In genomic region chr13:95083758-95084157, GRCh38 we compare ENCODE assay signal across 19 cellular contexts.
DNase-seq lines count a peak whose midpoint lies in the region; ATAC-seq, FAIRE-seq and TF ChIP-seq lines count a peak whose summit lies in the region.
"Had no signal": no experiment of that assay in that cellular context is flagged by ENCODE, and none has a peak within 500 bp of the region (broad histone marks: within the 10 kb centered on the region; RNA-seq: fewer than 3 reads in every experiment).

No MANE protein-coding gene starts in this region.

- H3K36me3 ChIP-seq in BJ (ENCODE audit: control insufficient read depth, insufficient read depth, low read length), result no peaks in the 10 kb centered on the region
- H3K36me3 ChIP-seq in bronchial epithelial cell (ENCODE audit: control insufficient read depth, insufficient read depth, low read length), result no peaks in the 10 kb centered on the region
- H3K36me3 ChIP-seq in keratinocyte (ENCODE audit: control insufficient read depth in 2 of 2, extremely low read depth in 1 of 2, insufficient read depth in 2 of 2, low read length in 2 of 2), result no peaks in the 10 kb centered on the region
- H3K36me3 ChIP-seq: right atrium auricular region had no signal

- H3K9me3 ChIP-seq in keratinocyte (ENCODE audit: control insufficient read depth, low read depth, low read length), result no peaks in the 10 kb centered on the region
- H3K9me3 ChIP-seq: left lung, right atrium auricular region had no signal

- no peaks in the 10 kb centered on the region for H3K27me3 Mint-ChIP-seq in activated T-cell treated with anti-CD3 and anti-CD28 coated beads, Interleukin-2, amount 50 U/mL, for 72 hours (ENCODE audit: low read depth)
- H3K27me3 Mint-ChIP-seq: brain; CD4-positive, CD25-positive, alpha-beta regulatory T cell; effector memory CD8-positive, alpha-beta T cell; naive thymus-derived CD8-positive, alpha-beta T cell had no signal

- H4K20me1 ChIP-seq in keratinocyte (ENCODE audit: control insufficient read depth, extremely low read depth, insufficient read depth, low read length), result no peaks in the 10 kb centered on the region

- no peak overlapping the region for H3K9ac ChIP-seq in keratinocyte (ENCODE audit: control insufficient read depth, extremely low read depth, insufficient read depth, low read length)

- H3K79me2 ChIP-seq in keratinocyte (ENCODE audit: control insufficient read depth, insufficient read depth, low read length), result no peaks in the 10 kb centered on the region
- H3K79me2 ChIP-seq: hepatocyte had no signal

- H3K27me3 ChIP-seq in BJ (ENCODE audit: control insufficient read depth, insufficient read depth, low read length) (no peaks in the 10 kb centered on the region), bronchial epithelial cell (ENCODE audit: control insufficient read depth, insufficient read depth, low read length) (no peaks in the 10 kb centered on the region), keratinocyte (ENCODE audit: control insufficient read depth, extremely low read depth, insufficient read depth, low read length) (no peaks in the 10 kb centered on the region)
- H3K27me3 ChIP-seq: hepatocyte, left lung, right atrium auricular region had no signal

- H3K27ac ChIP-seq in keratinocyte (ENCODE audit: control insufficient read depth, insufficient read depth, low read length), result peak overlapping the region; percentile 10
- H3K27ac ChIP-seq: hepatocyte, left lung, right atrium auricular region had no signal

- no peak for TF ChIP-seq POLR2A in GM12891 (IDR thresholded peaks at IDR 0.05; ENCODE audit: low read depth, low read length)

- DNase-seq in BJ (ENCODE audit: low read depth) (peak; percentile 40), KBM-7 (peak; percentile 11), bronchial epithelial cell (ENCODE audit: low read depth) (peak; percentile 93), keratinocyte (ENCODE audit: low read depth, low spot score) (peak; percentile 55), COLO668 (lab: John Stamatoyannopoulos, UW; ENCODE audit: unreplicated experiment) (no peak), GM12891 (ENCODE audit: insufficient read length, low spot score) (no peak)
- DNase-seq in activated T-cell treated with anti-CD3 and anti-CD28 coated beads, Interleukin-2, amount 50 U/mL, for 72 hours, result no peak
- DNase-seq: CD4-positive, CD25-positive, alpha-beta regulatory T cell; effector memory CD8-positive, alpha-beta T cell; GF-D8; left lung; naive thymus-derived CD8-positive, alpha-beta T cell; NK-92 treated with Interleukin-12 subunit alpha and Interleukin-12 subunit beta, amount 100 ng/mL, for 24 hours; stimulated activated CD4-positive, alpha-beta T cell treated with anti-CD3 and anti-CD28 coated beads, Interleukin-2, amount 100 ng/mL, for 24 hours; stimulated activated CD8-positive, alpha-beta memory T cell treated with anti-CD3 and anti-CD28 coated beads, Interleukin-4, amount 100 ng/mL, for 48 hours had no signal

- H2AFZ ChIP-seq in keratinocyte (ENCODE audit: control insufficient read depth, low read length), result no peak overlapping the region
- H2AFZ ChIP-seq: hepatocyte had no signal

- CTCF ChIA-PET in BJ (lab: Yijun Ruan, JAX), result no interaction called here

- TF ChIP-seq CTCF in BJ (IDR thresholded peaks at IDR 0.05; ENCODE audit: insufficient read depth, low read depth, low read length) (no peak), bronchial epithelial cell (IDR thresholded peaks at IDR 0.05; ENCODE audit: insufficient read depth, low read length, severe bottlenecking) (no peak), keratinocyte (optimal IDR thresholded peaks at IDR 0.05 in 1 of 3, IDR thresholded peaks at IDR 0.05 in 1 of 3, conservative IDR thresholded peaks at IDR 0.05 in 1 of 3; ENCODE audit: extremely low read depth in 1 of 3, insufficient read depth in 2 of 3, low read length in 3 of 3) (no peak)

- no peak for FAIRE-seq in bronchial epithelial cell (lab: Jason Lieb, UNC)
- FAIRE-seq in keratinocyte (lab: Jason Lieb, UNC), result peak; percentile 83
- FAIRE-seq in GM12891 (lab: Jason Lieb, UNC), result no peak

- peaks cover 4 to 8% of the 10 kb centered on the region in 2 donors for H3K36me3 Mint-ChIP-seq in activated T-cell treated with anti-CD3 and anti-CD28 coated beads, Interleukin-2, amount 50 U/mL, for 72 hours (ENCODE audit: insufficient read depth in 2 of 2)

- H3K9me1 ChIP-seq in keratinocyte (ENCODE audit: control insufficient read depth, extremely low read depth, insufficient read depth, low read length), result no peaks in the 10 kb centered on the region

- H3K4me3 ChIP-seq in BJ (ENCODE audit: low read depth, low read length), result no peak overlapping the region
- H3K4me3 ChIP-seq in bronchial epithelial cell (ENCODE audit: low read depth, low read length), result no peak overlapping the region
- H3K4me3 ChIP-seq in keratinocyte (ENCODE audit: control insufficient read depth in 2 of 3, extremely low read depth in 1 of 3, insufficient read depth in 2 of 3, low read depth in 1 of 3, low read length in 3 of 3), result no peak overlapping the region
- H3K4me3 ChIP-seq: hepatocyte, left lung, right atrium auricular region had no signal

- H3K4me1 ChIP-seq in keratinocyte (ENCODE audit: control insufficient read depth, extremely low read depth, insufficient read depth, low read length), result peaks cover 16% of the 10 kb centered on the region
- H3K4me1 ChIP-seq: left lung, right atrium auricular region had no signal

- no peak overlapping the region for H3K4me3 Mint-ChIP-seq in activated T-cell treated with anti-CD3 and anti-CD28 coated beads, Interleukin-2, amount 50 U/mL, for 72 hours
- H3K4me3 Mint-ChIP-seq: brain; CD4-positive, CD25-positive, alpha-beta regulatory T cell; effector memory CD8-positive, alpha-beta T cell; naive thymus-derived CD8-positive, alpha-beta T cell had no signal

- ATAC-seq in GM19452 (IDR thresholded peaks at IDR 0.05; ENCODE audit: unreplicated experiment), result no peak
- ATAC-seq in activated T-cell treated with anti-CD3 and anti-CD28 coated beads, Interleukin-2, amount 50 U/mL, for 72 hours (replicated peaks in 1 of 2), result no peak
- ATAC-seq: effector memory CD8-positive, alpha-beta T cell; left lung; naive thymus-derived CD8-positive, alpha-beta T cell had no signal

- no peak overlapping the region for H3K27ac Mint-ChIP-seq in activated T-cell treated with anti-CD3 and anti-CD28 coated beads, Interleukin-2, amount 50 U/mL, for 72 hours
- H3K27ac Mint-ChIP-seq: brain; CD4-positive, CD25-positive, alpha-beta regulatory T cell; effector memory CD8-positive, alpha-beta T cell; naive thymus-derived CD8-positive, alpha-beta T cell had no signal

- H3K4me2 ChIP-seq in keratinocyte (ENCODE audit: control insufficient read depth, extremely low read depth, insufficient read depth, low read depth, low read length), result peak overlapping the region; percentile 2
- H3K4me2 ChIP-seq: hepatocyte had no signal

- POLR2A ChIA-PET in BJ (lab: Charles Lee), result no interaction called here

- peaks cover 0 to 2% of the 10 kb centered on the region in 2 donors for H3K9me3 Mint-ChIP-seq in activated T-cell treated with anti-CD3 and anti-CD28 coated beads, Interleukin-2, amount 50 U/mL, for 72 hours
- H3K9me3 Mint-ChIP-seq: brain; CD4-positive, CD25-positive, alpha-beta regulatory T cell; effector memory CD8-positive, alpha-beta T cell; naive thymus-derived CD8-positive, alpha-beta T cell had no signal

- no peaks in the 10 kb centered on the region for H3K4me1 Mint-ChIP-seq in activated T-cell treated with anti-CD3 and anti-CD28 coated beads, Interleukin-2, amount 50 U/mL, for 72 hours (ENCODE audit: low read depth)
- H3K4me1 Mint-ChIP-seq: brain had no signal

- in situ Hi-C loops in KBM-7 (cut with MboI; ENCODE audit: low pct_unique_long_range_greater_than_20kb, low sequenced_read_pairs), result no loop called here

- dilution Hi-C loops in keratinocyte (cut with MboI; ENCODE audit: extremely low pct_ligation_motif_present, low sequenced_read_pairs), result no loop called here

TF ChIP-seq in GM12891, 5 proteins besides CTCF, POLR2A, EP300 and RAD21:
- TF ChIP-seq TAF1 (IDR thresholded peaks at IDR 0.05; ENCODE audit: low read depth, low read length) (no peak), POU2F2 (IDR thresholded peaks at IDR 0.05; ENCODE audit: low read depth, low read length) (no peak), PAX5 (IDR thresholded peaks at IDR 0.05; ENCODE audit: insufficient read depth, low read length, severe bottlenecking) (no peak), SPI1 (IDR thresholded peaks at IDR 0.05; ENCODE audit: low read depth, low read length) (no peak), POLR2AphosphoS5 (IDR thresholded peaks at IDR 0.05; ENCODE audit: low read depth, low read length) (no peak)

Comparison
In these comparisons a context has a peak if more than half of its experiments do, and no peak if none do; other contexts are left out.
1. DNase-seq: peak in BJ (single experiment), KBM-7 (single experiment), bronchial epithelial cell (single experiment) and keratinocyte (single experiment); none in COLO668 (single experiment), activated T-cell treated with anti-CD3 and anti-CD28 coated beads, Interleukin-2, amount 50 U/mL, for 72 hours (0 of 2) and GM12891 (single experiment).